In genomic region chr1:20588634-20589225, GRCh38 we compare ENCODE assay signal across 11 cellular contexts. TPM values are rescaled to one million over a fixed set of nuclear protein-coding genes. Genes with fewer than 3 reads are reported as not detected.
DNase-seq lines count a peak whose midpoint lies in the region; ATAC-seq and TF ChIP-seq lines count a peak whose summit lies in the region.
"Had no signal": no experiment of that assay in that cellular context is flagged by ENCODE, and none has a peak within 500 bp of the region (broad histone marks: within the 10 kb centered on the region; RNA-seq: fewer than 3 reads in every experiment).

Gene CDA, plus strand, starts transcription at chr1:20589097. Its CDS starts 33 bp downstream, at chr1:20589130.

- no peak within 1 kb of the TSS for H2BK15ac ChIP-seq in mesenchymal stem cell (ENCODE audit: low read depth, poor library complexity, severe bottlenecking)

- H3K27me3 ChIP-seq in breast epithelium (peaks cover 0 to 26% of the 10 kb centered on the region in 2 donors), mesenchymal stem cell (ENCODE audit: control insufficient read depth in 1 of 2, insufficient read depth in 1 of 2, low read length in 2 of 2) (no peaks in the 10 kb centered on the region), BE2C (no peaks in the 10 kb centered on the region)

- H3K4me3 ChIP-seq in breast epithelium (peak within 1 kb of the TSS; percentile 16 to 50 (median 26)), epithelial cell of proximal tubule (ENCODE audit: low read depth, low read length) (peak within 1 kb of the TSS; percentile 43), mesenchymal stem cell (ENCODE audit: insufficient read depth in 1 of 2, low read depth in 1 of 2, low read length in 2 of 2) (peak within 1 kb of the TSS in 1 of 2 experiments; percentile 53), BE2C (ENCODE audit: low read depth, low read length) (no peak within 1 kb of the TSS)

- no peak within 1 kb of the TSS for H3K27ac Mint-ChIP-seq in MCF 10A (ENCODE audit: low read depth, unreplicated experiment)
- H3K27ac Mint-ChIP-seq: activated T-helper 2 cell treated with anti-CD3 and anti-CD28 coated beads, Interferon-gamma antibody, Interleukin-2, Interleukin-4, amounts not matched to agents 10 μg/mL and 5 μg/mL and 100 μg/mL, durations not matched to agents 14 hours and 24 hours and 36 hours; CD4-positive, CD25-positive, alpha-beta regulatory T cell had no signal

- H3K36me3 Mint-ChIP-seq in MCF 10A (ENCODE audit: insufficient read depth, unreplicated experiment): no peaks in the 10 kb centered on the region
- H3K36me3 Mint-ChIP-seq: CD4-positive, CD25-positive, alpha-beta regulatory T cell had no signal

- DNase-seq in breast epithelium (ENCODE audit: low spot score in 2 of 2): no peak
- DNase-seq in MCF 10A (ENCODE audit: unreplicated experiment): no peak
- no peak for DNase-seq in epithelial cell of proximal tubule (ENCODE audit: low read depth)
- no peak for DNase-seq in mesenchymal stem cell
- no peak for DNase-seq in BE2C
- DNase-seq in NCI-H526 treated with DMSO at 0.1 percent for 48 hours (lab: John Stamatoyannopoulos, UW): no peak
- DNase-seq: hypothalamus had no signal

- no peak within 1 kb of the TSS for H2AK5ac ChIP-seq in mesenchymal stem cell (ENCODE audit: low read length, severe bottlenecking)

- peaks cover 20% of the 10 kb centered on the region for H3K4me1 Mint-ChIP-seq in MCF 10A (ENCODE audit: insufficient read depth, unreplicated experiment)

- H2BK5ac ChIP-seq in mesenchymal stem cell (ENCODE audit: low read depth, low read length, poor library complexity, severe bottlenecking): no peak within 1 kb of the TSS

- intact Hi-C loops in breast epithelium (cut with DNase I; ENCODE audit: low total_unique reads) (no loop called here), MCF 10A (cut with micrococcal nuclease) (no loop called here)

- H3K4me3 Mint-ChIP-seq in MCF 10A (ENCODE audit: unreplicated experiment): no peak within 1 kb of the TSS
- H3K4me3 Mint-ChIP-seq: CD4-positive, CD25-positive, alpha-beta regulatory T cell had no signal

- H3K4me1 ChIP-seq in breast epithelium (no peaks in the 10 kb centered on the region), mesenchymal stem cell (ENCODE audit: control insufficient read depth, insufficient read depth, low read depth, low read length) (peaks cover 16% of the 10 kb centered on the region), BE2C (no peaks in the 10 kb centered on the region)

- H2AFZ ChIP-seq in mesenchymal stem cell (ENCODE audit: low read depth, low read length): peak within 1 kb of the TSS; percentile 21

- no peaks in the 10 kb centered on the region for H3K9me3 Mint-ChIP-seq in MCF 10A (ENCODE audit: unreplicated experiment)
- H3K9me3 Mint-ChIP-seq: activated T-helper 2 cell treated with anti-CD3 and anti-CD28 coated beads, Interferon-gamma antibody, Interleukin-2, Interleukin-4, amounts not matched to agents 10 μg/mL and 5 μg/mL and 100 μg/mL, durations not matched to agents 14 hours and 24 hours and 36 hours had no signal

- no peaks in the 10 kb centered on the region for H3K9me3 ChIP-seq in breast epithelium
- H3K9me3 ChIP-seq in mesenchymal stem cell (ENCODE audit: control insufficient read depth, low read length): no peaks in the 10 kb centered on the region
- no peaks in the 10 kb centered on the region for H3K9me3 ChIP-seq in BE2C

- WGBS in mesenchymal stem cell: 39% methylated on average over 11 of the region's 11 CpGs

- H3K18ac ChIP-seq in mesenchymal stem cell (ENCODE audit: low read depth in 1 of 2, low read length in 2 of 2): peak within 1 kb of the TSS; percentile 8 to 40

- TF ChIP-seq CTCF in breast epithelium (IDR thresholded peaks at IDR 0.05) (no peak), MCF 10A (IDR thresholded peaks at IDR 0.05; ENCODE audit: unreplicated experiment) (no peak), epithelial cell of proximal tubule (conservative IDR thresholded peaks at IDR 0.05; ENCODE audit: low read depth, low read length) (no peak), BE2C (IDR thresholded peaks at IDR 0.05; ENCODE audit: low read depth, low read length) (no peak)

- H3K9ac ChIP-seq in mesenchymal stem cell (ENCODE audit: low read length): peak within 1 kb of the TSS; percentile 49

- POLR2A ChIA-PET in MCF 10A (lab: Yijun Ruan, JAX): no interaction called here

- no peak within 1 kb of the TSS for H2BK120ac ChIP-seq in mesenchymal stem cell (ENCODE audit: low read depth, low read length)

- no peaks in the 10 kb centered on the region for H3K79me1 ChIP-seq in mesenchymal stem cell (replicated peaks; ENCODE audit: low read length, poor library complexity, severe bottlenecking)

- peak within 1 kb of the TSS in 1 of 2 donors; percentile 58 for H3K27ac ChIP-seq in breast epithelium
- no peak within 1 kb of the TSS for H3K27ac ChIP-seq in mesenchymal stem cell (ENCODE audit: low read length, poor library complexity, severe bottlenecking)

- CTCF ChIA-PET in MCF 10A (lab: Yijun Ruan, JAX): interaction anchor here (0.6 to 1.0 kb wide), 2 partner anchors 12 to 44 kb away, joined by 3 to 4 read pairs; partner anchors contain the start of gene PINK1

- H3K36me3 ChIP-seq in breast epithelium (no peaks in the 10 kb centered on the region), mesenchymal stem cell (ENCODE audit: control insufficient read depth in 1 of 2, insufficient read depth in 2 of 2, low read depth in 1 of 2, low read length in 2 of 2) (no peaks in the 10 kb centered on the region), BE2C (no peaks in the 10 kb centered on the region)

- peak within 1 kb of the TSS; percentile 20 for H4K8ac ChIP-seq in mesenchymal stem cell (ENCODE audit: low read length)

- peak within 1 kb of the TSS; percentile 67 for H3K4me2 ChIP-seq in mesenchymal stem cell (ENCODE audit: low read length, poor library complexity, severe bottlenecking)

- peak within 1 kb of the TSS; percentile 69 to 86 for H2BK12ac ChIP-seq in mesenchymal stem cell (ENCODE audit: low read length in 2 of 2)

- H3K4ac ChIP-seq in mesenchymal stem cell (ENCODE audit: low read depth in 1 of 2, low read length in 2 of 2): no peak within 1 kb of the TSS

- peak within 1 kb of the TSS in 1 of 2 experiments; percentile 3 for H3K23ac ChIP-seq in mesenchymal stem cell (ENCODE audit: low read length in 2 of 2)

- H3K27me3 Mint-ChIP-seq in MCF 10A (ENCODE audit: insufficient read depth, unreplicated experiment): no peaks in the 10 kb centered on the region

- no peak for TF ChIP-seq POLR2A in breast epithelium (IDR thresholded peaks at IDR 0.05)

- BruUV-seq in MCF 10A (replicated peaks; lab: Mats Ljungman, UMichigan): no TSS peak

- ATAC-seq in GM18519 (IDR thresholded peaks at IDR 0.05; ENCODE audit: low FRiP score, unreplicated experiment): no peak
- no peak for ATAC-seq in GM21381 (IDR thresholded peaks at IDR 0.05; ENCODE audit: unreplicated experiment)

- peak within 1 kb of the TSS; percentile 14 for H4K91ac ChIP-seq in mesenchymal stem cell (ENCODE audit: low read length)

- H3K14ac ChIP-seq in mesenchymal stem cell (ENCODE audit: low read length in 2 of 2): peak within 1 kb of the TSS in 1 of 2 experiments; percentile 37

RNA-seq across cellular contexts. Expression of gene CDA, which starts in this region (rescaled TPM):
- 1 to 10 TPM in 2 of 3 donors, under 1 TPM in 1; 0.98 to 1.3 (median 1.0) TPM for total RNA-seq in breast epithelium
- total RNA-seq in MCF 10A (2022): not detected in 2 replicates
- total RNA-seq in epithelial cell of proximal tubule: 6.0 and 10.1 TPM in 2 replicates
- 1.6 TPM for polyA plus RNA-seq in mesenchymal stem cell (2013, experiment 1 of 2)
- polyA plus RNA-seq in mesenchymal stem cell (2013, experiment 2 of 2): 1.5 TPM
- polyA plus RNA-seq in BE2C (2012; ENCODE audit: insufficient read depth, insufficient read length, low read depth): not detected
- total RNA-seq: activated T-helper 2 cell treated with anti-CD3 and anti-CD28 coated beads, Interferon-gamma antibody, Interleukin-2, Interleukin-4, amounts not matched to agents 10 μg/mL and 5 μg/mL and 100 μg/mL, durations not matched to agents 14 hours and 24 hours and 36 hours; CD4-positive, CD25-positive, alpha-beta regulatory T cell had no signal
